ENCODE assay signal across 8 cellular contexts in genomic region chr4:49139513-49139912, GRCh38.
DNase-seq lines count a peak whose midpoint lies in the region; ATAC-seq and TF ChIP-seq lines count a peak whose summit lies in the region.
"Not testable (repeated sequence)": the region's sequence is repeated elsewhere in the genome, so short reads cannot be mapped to it uniquely, and the experiment has no call there.

No MANE protein-coding gene starts in this region.

- not testable (repeated sequence) for H3K9me3 ChIP-seq in gastroesophageal sphincter; aorta (ENCODE audit: control insufficient read depth, low read length)
- H3K9me3 ChIP-seq in mucosa of descending colon = peaks cover 14% of the 10 kb centered on the region

- not testable (repeated sequence) for H3K27ac ChIP-seq in gastroesophageal sphincter; aorta (ENCODE audit: low read depth in 1 of 2, low read length in 2 of 2)

- TF ChIP-seq EP300 in gastroesophageal sphincter (IDR thresholded peaks at IDR 0.05) = not testable (repeated sequence)

- not testable (repeated sequence) for H3K27me3 ChIP-seq in gastroesophageal sphincter; aorta (ENCODE audit: control insufficient read depth in 1 of 2, insufficient read depth in 2 of 2, low read length in 1 of 2)

- WGBS in gastroesophageal sphincter (ENCODE audit: low coverage in 1 of 2), 2 donors = 56 to 67% methylated on average over 6 to 8 of the region's 8 CpGs
- 78 to 79% methylated on average over 7 of the region's 8 CpGs for WGBS in aorta, 2 donors

- H3K36me3 ChIP-seq in gastroesophageal sphincter; mucosa of descending colon (ENCODE audit: low read depth); aorta (ENCODE audit: control insufficient read depth in 1 of 2, insufficient read depth in 2 of 2, low read length in 1 of 2): not testable (repeated sequence)

- not testable (repeated sequence) for H3K4me1 ChIP-seq in gastroesophageal sphincter; mucosa of descending colon (ENCODE audit: low read depth); aorta (ENCODE audit: control insufficient read depth in 1 of 2, insufficient read depth in 2 of 2, low read length in 2 of 2)

- not testable (repeated sequence) for H3K4me3 ChIP-seq in gastroesophageal sphincter; mucosa of descending colon; aorta (ENCODE audit: low read length in 2 of 2)

- ATAC-seq in GM18867 (IDR thresholded peaks at IDR 0.05; ENCODE audit: unreplicated experiment) (peak; percentile 47), GM21390 (IDR thresholded peaks at IDR 0.05; ENCODE audit: unreplicated experiment) (peak; percentile 48), HG02798 (IDR thresholded peaks at IDR 0.05; ENCODE audit: poor library complexity, unreplicated experiment) (peak; percentile 51), HG03196 (IDR thresholded peaks at IDR 0.05; ENCODE audit: unreplicated experiment) (peak; percentile 42), SK-N-SH treated with all-trans-retinoic acid at 6 μM for 48 hours (peak; percentile 75), gastroesophageal sphincter (peak; percentile 74), mucosa of descending colon (peak; percentile 74), aorta (ENCODE audit: low FRiP score) (peak; percentile 94)

- DNase-seq in mucosa of descending colon, aorta: not testable (repeated sequence)

- intact Hi-C loops in mucosa of descending colon (cut with DNase I, micrococcal nuclease); aorta (cut with DNase I): not testable (repeated sequence)

- TF ChIP-seq POLR2A in gastroesophageal sphincter (IDR thresholded peaks at IDR 0.05) = not testable (repeated sequence)

- not testable (repeated sequence) for TF ChIP-seq CTCF in gastroesophageal sphincter (IDR thresholded peaks at IDR 0.05); mucosa of descending colon (IDR thresholded peaks at IDR 0.05)

Comparison
In these comparisons a context has a peak if more than half of its experiments do, and no peak if none do; other contexts are left out.
1. ATAC-seq: peak in every context shown above with its lines; median percentile 94 in aorta; 75 in SK-N-SH treated with all-trans-retinoic acid at 6 μM for 48 hours; 74 in gastroesophageal sphincter; 74 in mucosa of descending colon; 51 in HG02798; 48 in GM21390; 47 in GM18867; 42 in HG03196.